8 cellular contexts compared by ENCODE assay signal in the genomic region with DNA sequence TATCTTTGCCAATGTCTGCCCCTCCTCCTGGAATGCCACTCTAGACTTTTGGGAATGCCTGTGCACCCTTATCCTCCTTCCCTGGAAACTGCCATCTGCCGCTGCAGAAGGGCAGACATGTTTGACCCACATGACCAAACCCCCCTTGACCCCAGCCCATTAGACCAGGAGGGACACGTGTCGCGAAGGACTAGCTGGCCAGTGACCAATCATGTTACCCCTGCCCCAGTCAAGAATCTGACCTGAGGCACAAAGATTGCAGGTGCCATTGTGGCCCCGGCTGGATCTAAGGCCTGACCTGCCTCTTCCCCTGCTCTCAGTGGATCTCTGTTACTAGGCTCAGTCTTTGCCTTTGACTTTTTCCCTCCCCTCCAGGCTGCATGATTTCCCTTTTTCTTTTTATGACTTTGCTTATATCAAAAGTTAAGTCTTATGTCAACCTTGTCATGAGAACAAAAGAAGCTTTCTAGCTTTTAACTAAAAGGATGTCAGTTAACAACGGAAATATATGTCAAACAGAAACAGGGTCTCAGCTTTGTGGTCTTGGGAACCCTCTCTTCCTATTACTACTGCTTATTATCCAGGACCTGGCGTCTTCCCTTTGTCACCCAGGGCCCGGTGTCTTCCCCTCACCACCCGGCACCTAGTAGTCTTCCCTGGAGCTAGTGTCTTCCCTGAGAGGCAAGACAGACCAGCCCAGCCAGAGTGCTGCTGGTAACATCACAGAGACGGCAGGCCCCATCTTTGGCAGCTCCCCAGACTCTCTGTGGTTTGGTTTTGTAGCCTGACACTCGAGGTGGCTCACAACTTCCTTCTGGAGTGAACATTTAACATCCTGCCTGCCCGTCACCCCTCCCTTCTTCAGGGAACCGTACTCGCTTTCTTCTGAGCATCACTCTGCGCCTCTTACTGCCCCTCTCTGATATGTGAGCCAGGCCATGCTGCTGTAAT. TPM values are rescaled to one million over a fixed set of nuclear protein-coding genes. Genes with fewer than 3 reads are reported as not detected.
DNase-seq lines count a peak whose midpoint lies in the region; ATAC-seq lines count a peak whose summit lies in the region.
"Had no signal": no experiment of that assay in that cellular context is flagged by ENCODE, and none has a peak within 500 bp of the region (broad histone marks: within the 10 kb centered on the region; RNA-seq: fewer than 3 reads in every experiment).

No MANE protein-coding gene starts in this region.

- DNase-seq in Jurkat, Clone E6-1 (ENCODE audit: low read depth, low spot score): peak; percentile 98
- DNase-seq in activated CD4-positive, alpha-beta T cell treated with anti-CD3 and anti-CD28 coated beads, Interleukin-2, amount 10 ng/mL, durations not matched to agents 24 days and 14 days: peak; percentile 93
- DNase-seq in dedifferentiated amniotic fluid mesenchymal stem cell (ENCODE audit: extremely low spot score) (peak; percentile 58), skeletal muscle cell (ENCODE audit: low read depth) (peak; percentile 82), NCI-H1694 (lab: John Stamatoyannopoulos, UW) (no peak), NCI-H1105 (lab: John Stamatoyannopoulos, UW) (no peak)

- H3K4me3 Mint-ChIP-seq in activated CD4-positive, alpha-beta T cell treated with anti-CD3 and anti-CD28 coated beads, Interleukin-2, amount 10 ng/mL, durations not matched to agents 24 days and 14 days: peak overlapping the region; percentile 80

- ATAC-seq in GM19467 (IDR thresholded peaks at IDR 0.05; ENCODE audit: unreplicated experiment): peak; percentile 57
- ATAC-seq: body of pancreas had no signal

- H3K36me3 Mint-ChIP-seq in activated CD4-positive, alpha-beta T cell treated with anti-CD3 and anti-CD28 coated beads, Interleukin-2, amount 10 ng/mL, durations not matched to agents 24 days and 14 days (ENCODE audit: low read depth): peaks cover 11% of the 10 kb centered on the region

- peaks cover 73% of the 10 kb centered on the region for H3K4me1 Mint-ChIP-seq in activated CD4-positive, alpha-beta T cell treated with anti-CD3 and anti-CD28 coated beads, Interleukin-2, amount 10 ng/mL, durations not matched to agents 24 days and 14 days

- peak overlapping the region; percentile 40 for H3K4me3 ChIP-seq in Jurkat, Clone E6-1 (ENCODE audit: low read length)
- no peak overlapping the region for H3K4me3 ChIP-seq in skeletal muscle cell (ENCODE audit: low read depth, low read length)
- H3K4me3 ChIP-seq: body of pancreas had no signal

- peaks cover 13% of the 10 kb centered on the region for H3K9me3 Mint-ChIP-seq in activated CD4-positive, alpha-beta T cell treated with anti-CD3 and anti-CD28 coated beads, Interleukin-2, amount 10 ng/mL, durations not matched to agents 24 days and 14 days

- intact Hi-C loops in activated CD4-positive, alpha-beta T cell treated with anti-CD3 and anti-CD28 coated beads, Interleukin-2, amount 10 ng/mL, durations not matched to agents 24 days and 14 days (cut with micrococcal nuclease): loop anchor here (1.0 to 2.0 kb wide), 2 partner anchors 8 to 78 kb away; no protein-coding TSS in a partner anchor

- H3K27me3 Mint-ChIP-seq in activated CD4-positive, alpha-beta T cell treated with anti-CD3 and anti-CD28 coated beads, Interleukin-2, amount 10 ng/mL, durations not matched to agents 24 days and 14 days: no peaks in the 10 kb centered on the region

- peak overlapping the region; percentile 98 for H3K27ac Mint-ChIP-seq in activated CD4-positive, alpha-beta T cell treated with anti-CD3 and anti-CD28 coated beads, Interleukin-2, amount 10 ng/mL, durations not matched to agents 24 days and 14 days

RNA-seq across cellular contexts. Expression of a gene that starts 24.4 kb away (rescaled TPM):
- 80.3 TPM for polyA plus RNA-seq in Jurkat, Clone E6-1 (2012; ENCODE audit: insufficient read depth, insufficient read length)
- 157 and 161 TPM in 2 replicates for total RNA-seq in activated CD4-positive, alpha-beta T cell treated with anti-CD3 and anti-CD28 coated beads, Interleukin-2, amount 10 ng/mL, durations not matched to agents 24 days and 14 days

Comparison
In these comparisons a context has a peak if more than half of its experiments do, and no peak if none do; other contexts are left out.
1. DNase-seq: peak in Jurkat, Clone E6-1 (single experiment), activated CD4-positive, alpha-beta T cell treated with anti-CD3 and anti-CD28 coated beads, Interleukin-2, amount 10 ng/mL, durations not matched to agents 24 days and 14 days (single experiment), dedifferentiated amniotic fluid mesenchymal stem cell (single experiment) and skeletal muscle cell (single experiment); none in NCI-H1694 (single experiment) and NCI-H1105 (single experiment).